11 cellular contexts compared by ENCODE assay signal in genomic region chr3:140505256-140505655, GRCh38.
A peak's percentile ranks its signal among the peaks of the same experiment; 100 is the strongest.
DNase-seq lines count a peak whose midpoint lies in the region; ATAC-seq and TF ChIP-seq lines count a peak whose summit lies in the region.
"Had no signal": no experiment of that assay in that cellular context is flagged by ENCODE, and none has a peak within 500 bp of the region (broad histone marks: within the 10 kb centered on the region; RNA-seq: fewer than 3 reads in every experiment).

No MANE protein-coding gene starts in this region.

- no peak for TF ChIP-seq POLR2A in heart left ventricle (IDR thresholded peaks at IDR 0.05)

- H3K4me3 ChIP-seq in heart left ventricle (no peak overlapping the region), HAP-1 (no peak overlapping the region)

- intact Hi-C loops in heart left ventricle (cut with DNase I): loop anchor here in 1 of 10 donors (10.0 kb wide), 1 partner anchor 370 kb away; no protein-coding TSS in a partner anchor

- in situ Hi-C loops in HAP-1 (cut with MboI; ENCODE audit: low sequenced_read_pairs): no loop called here

- H3K27me3 ChIP-seq in heart left ventricle (peaks cover 0 to 7% (median 0%) of the 10 kb centered on the region in 9 donors), HAP-1 (ENCODE audit: low read depth) (no peaks in the 10 kb centered on the region; the same call in 1 of the 2 replicates)

- DNase-seq in DMS153 treated with DMSO at 0.1 percent for 48 hours (lab: John Stamatoyannopoulos, UW; ENCODE audit: unreplicated experiment): peak; percentile 9
- DNase-seq in GM20000 (ENCODE audit: low spot score): peak; percentile 48
- peak in 1 of 5 donors; percentile 36 for DNase-seq in heart left ventricle
- no peak for DNase-seq in stimulated activated CD4-positive, alpha-beta T cell treated with anti-CD3 and anti-CD28 coated beads, Interleukin-1b, Interleukin-23, amount 100 ng/mL, for 48 hours
- DNase-seq in HAP-1 (ENCODE audit: low spot score in 2 of 2): no peak
- DNase-seq in ecto neural progenitor cell (ENCODE audit: low spot score): no peak
- no peak for DNase-seq in activated T-cell treated with anti-CD3 and anti-CD28 coated beads, Interleukin-2, amount 50 U/mL, for 24 hours
- DNase-seq: mesenchymal stem cell, NCI-H1048 had no signal

- no peaks in the 10 kb centered on the region for H3K4me1 Mint-ChIP-seq in activated T-cell treated with anti-CD3 and anti-CD28 coated beads, Interleukin-2, amount 50 U/mL, for 24 hours (ENCODE audit: low read depth)

- TF ChIP-seq CTCF in GM20000 (IDR thresholded peaks at IDR 0.05; ENCODE audit: extremely low read depth, missing control alignments): no peak
- TF ChIP-seq CTCF in heart left ventricle (IDR thresholded peaks at IDR 0.05): no peak

- H3K4me1 ChIP-seq in heart left ventricle (peaks cover 0 to 16% (median 0%) of the 10 kb centered on the region in 12 donors), HAP-1 (no peaks in the 10 kb centered on the region)

- H3K36me3 ChIP-seq in heart left ventricle: no peaks in the 10 kb centered on the region
- no peaks in the 10 kb centered on the region for H3K36me3 ChIP-seq in HAP-1 (replicated peaks)

- no peaks in the 10 kb centered on the region for H3K36me3 Mint-ChIP-seq in activated T-cell treated with anti-CD3 and anti-CD28 coated beads, Interleukin-2, amount 50 U/mL, for 24 hours (ENCODE audit: low read depth)

- no peaks in the 10 kb centered on the region for H3K9me3 Mint-ChIP-seq in activated T-cell treated with anti-CD3 and anti-CD28 coated beads, Interleukin-2, amount 50 U/mL, for 24 hours

- 22 to 44% (median 35%) methylated on average over 3 of the region's 3 CpGs for WGBS in heart left ventricle, 4 donors

- peak; percentile 93 for ATAC-seq in HG03442 (IDR thresholded peaks at IDR 0.05; ENCODE audit: unreplicated experiment)
- ATAC-seq in heart left ventricle: peak; percentile 50 to 62 (median 56)
- ATAC-seq: HCT116 had no signal

- peaks cover 5% of the 10 kb centered on the region for H3K27me3 Mint-ChIP-seq in activated T-cell treated with anti-CD3 and anti-CD28 coated beads, Interleukin-2, amount 50 U/mL, for 24 hours

- H3K27ac Mint-ChIP-seq in activated T-cell treated with anti-CD3 and anti-CD28 coated beads, Interleukin-2, amount 50 U/mL, for 24 hours: no peak overlapping the region

- H3K4me3 Mint-ChIP-seq in activated T-cell treated with anti-CD3 and anti-CD28 coated beads, Interleukin-2, amount 50 U/mL, for 24 hours: no peak overlapping the region

- H3K9me3 ChIP-seq in heart left ventricle: no peaks in the 10 kb centered on the region
- no peaks in the 10 kb centered on the region for H3K9me3 ChIP-seq in HAP-1

- no peak overlapping the region for H3K27ac ChIP-seq in heart left ventricle

Comparison
In these comparisons a context has a peak if more than half of its experiments do, and no peak if none do; other contexts are left out.
1. DNase-seq: peak in DMS153 treated with DMSO at 0.1 percent for 48 hours (single experiment) and GM20000 (single experiment); none in stimulated activated CD4-positive, alpha-beta T cell treated with anti-CD3 and anti-CD28 coated beads, Interleukin-1b, Interleukin-23, amount 100 ng/mL, for 48 hours (single experiment), HAP-1 (0 of 2), ecto neural progenitor cell (single experiment) and activated T-cell treated with anti-CD3 and anti-CD28 coated beads, Interleukin-2, amount 50 U/mL, for 24 hours (single experiment).